In genomic region chr20:6575912-6576391, GRCh38 we compare ENCODE assay signal across 1 cellular context.
TF ChIP-seq lines count a peak whose summit lies in the region.

No MANE protein-coding gene starts in this region.

TF ChIP-seq in GM12878, 131 proteins besides CTCF, POLR2A, EP300 and RAD21 (continued from another document and continues in another):
- no peak for TF ChIP-seq FOXK2 (IDR thresholded peaks at IDR 0.05)
- TF ChIP-seq ZNF207 (IDR thresholded peaks at IDR 0.05; ENCODE audit: borderline replicate concordance): no peak
- no peak for TF ChIP-seq MTA3 (IDR thresholded peaks at IDR 0.05; ENCODE audit: borderline replicate concordance, low read length)
- no peak for TF ChIP-seq HDAC6 (IDR thresholded peaks at IDR 0.05; ENCODE audit: unreplicated experiment)
- TF ChIP-seq IRF3 (IDR thresholded peaks at IDR 0.05): no peak
- TF ChIP-seq JUNB (IDR thresholded peaks at IDR 0.05): no peak
- TF ChIP-seq POLR2AphosphoS5 (IDR thresholded peaks at IDR 0.05; ENCODE audit: low read length): no peak
- no peak for TF ChIP-seq ZZZ3 (IDR thresholded peaks at IDR 0.05; ENCODE audit: control insufficient read depth, insufficient read length, low read depth)
- TF ChIP-seq MEF2A (IDR thresholded peaks at IDR 0.05; ENCODE audit: insufficient read depth, low read depth, low read length): no peak
- TF ChIP-seq, protein P1, sequence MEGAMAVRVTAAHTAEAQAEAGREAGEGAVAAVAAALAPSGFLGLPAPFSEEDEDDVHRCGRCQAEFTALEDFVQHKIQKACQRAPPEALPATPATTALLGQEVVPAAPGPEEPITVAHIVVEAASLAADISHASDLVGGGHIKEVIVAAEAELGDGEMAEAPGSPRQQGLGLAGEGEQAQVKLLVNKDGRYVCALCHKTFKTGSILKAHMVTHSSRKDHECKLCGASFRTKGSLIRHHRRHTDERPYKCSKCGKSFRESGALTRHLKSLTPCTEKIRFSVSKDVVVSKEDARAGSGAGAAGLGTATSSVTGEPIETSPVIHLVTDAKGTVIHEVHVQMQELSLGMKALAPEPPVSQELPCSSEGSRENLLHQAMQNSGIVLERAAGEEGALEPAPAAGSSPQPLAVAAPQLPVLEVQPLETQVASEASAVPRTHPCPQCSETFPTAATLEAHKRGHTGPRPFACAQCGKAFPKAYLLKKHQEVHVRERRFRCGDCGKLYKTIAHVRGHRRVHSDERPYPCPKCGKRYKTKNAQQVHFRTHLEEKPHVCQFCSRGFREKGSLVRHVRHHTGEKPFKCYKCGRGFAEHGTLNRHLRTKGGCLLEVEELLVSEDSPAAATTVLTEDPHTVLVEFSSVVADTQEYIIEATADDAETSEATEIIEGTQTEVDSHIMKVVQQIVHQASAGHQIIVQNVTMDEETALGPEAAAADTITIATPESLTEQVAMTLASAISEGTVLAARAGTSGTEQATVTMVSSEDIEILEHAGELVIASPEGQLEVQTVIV (IDR thresholded peaks at IDR 0.05; ENCODE audit: borderline replicate concordance, partially characterized antibody): no peak
- no peak; the same call in 1 of the 2 replicates for TF ChIP-seq STAT3 (IDR thresholded peaks at IDR 0.05; ENCODE audit: low read depth, low read length)
- no peak for TF ChIP-seq RELA (IDR thresholded peaks at IDR 0.05; ENCODE audit: borderline replicate concordance, partially characterized antibody)
- peak; percentile 99 for TF ChIP-seq NR2F1 (conservative IDR thresholded peaks at IDR 0.05)
- peak; percentile 63; the same call in 1 of the 2 replicates for TF ChIP-seq CHD2 (IDR thresholded peaks at IDR 0.05; ENCODE audit: borderline replicate concordance, low read depth, low read length)
- TF ChIP-seq PML (IDR thresholded peaks at IDR 0.05; ENCODE audit: low read length): no peak
- TF ChIP-seq EGR1 (IDR thresholded peaks at IDR 0.05; ENCODE audit: borderline replicate concordance in 1 of 2, low read depth in 2 of 2, low read length in 2 of 2): no peak
- TF ChIP-seq SMARCA5 (IDR thresholded peaks at IDR 0.05): no peak
- TF ChIP-seq, protein P2, sequence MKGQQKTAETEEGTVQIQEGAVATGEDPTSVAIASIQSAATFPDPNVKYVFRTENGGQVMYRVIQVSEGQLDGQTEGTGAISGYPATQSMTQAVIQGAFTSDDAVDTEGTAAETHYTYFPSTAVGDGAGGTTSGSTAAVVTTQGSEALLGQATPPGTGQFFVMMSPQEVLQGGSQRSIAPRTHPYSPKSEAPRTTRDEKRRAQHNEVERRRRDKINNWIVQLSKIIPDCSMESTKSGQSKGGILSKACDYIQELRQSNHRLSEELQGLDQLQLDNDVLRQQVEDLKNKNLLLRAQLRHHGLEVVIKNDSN (IDR thresholded peaks at IDR 0.05; ENCODE audit: borderline replicate concordance, extremely low read length, insufficient read depth, low read depth, low read length): no peak
- no peak for TF ChIP-seq ZSCAN29 (IDR thresholded peaks at IDR 0.05)
- TF ChIP-seq EZH2 (IDR thresholded peaks at IDR 0.05; ENCODE audit: borderline replicate concordance, control insufficient read depth, low read depth, low read length): no peak
- peak; percentile 14; the same call in 1 of the 2 replicates for TF ChIP-seq IRF5 (IDR thresholded peaks at IDR 0.05; ENCODE audit: borderline replicate concordance)
- TF ChIP-seq MEF2B (IDR thresholded peaks at IDR 0.05; ENCODE audit: partially characterized antibody, poor library complexity, severe bottlenecking): peak; percentile 46
- no peak for TF ChIP-seq MYC (IDR thresholded peaks at IDR 0.05; ENCODE audit: insufficient read depth, insufficient read length, insufficient replicate concordance, low read length, severe bottlenecking)
- TF ChIP-seq, protein P3, sequence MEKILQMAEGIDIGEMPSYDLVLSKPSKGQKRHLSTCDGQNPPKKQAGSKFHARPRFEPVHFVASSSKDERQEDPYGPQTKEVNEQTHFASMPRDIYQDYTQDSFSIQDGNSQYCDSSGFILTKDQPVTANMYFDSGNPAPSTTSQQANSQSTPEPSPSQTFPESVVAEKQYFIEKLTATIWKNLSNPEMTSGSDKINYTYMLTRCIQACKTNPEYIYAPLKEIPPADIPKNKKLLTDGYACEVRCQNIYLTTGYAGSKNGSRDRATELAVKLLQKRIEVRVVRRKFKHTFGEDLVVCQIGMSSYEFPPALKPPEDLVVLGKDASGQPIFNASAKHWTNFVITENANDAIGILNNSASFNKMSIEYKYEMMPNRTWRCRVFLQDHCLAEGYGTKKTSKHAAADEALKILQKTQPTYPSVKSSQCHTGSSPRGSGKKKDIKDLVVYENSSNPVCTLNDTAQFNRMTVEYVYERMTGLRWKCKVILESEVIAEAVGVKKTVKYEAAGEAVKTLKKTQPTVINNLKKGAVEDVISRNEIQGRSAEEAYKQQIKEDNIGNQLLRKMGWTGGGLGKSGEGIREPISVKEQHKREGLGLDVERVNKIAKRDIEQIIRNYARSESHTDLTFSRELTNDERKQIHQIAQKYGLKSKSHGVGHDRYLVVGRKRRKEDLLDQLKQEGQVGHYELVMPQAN (conservative IDR thresholded peaks at IDR 0.05): no peak
- no peak for TF ChIP-seq SMC3 (IDR thresholded peaks at IDR 0.05; ENCODE audit: borderline replicate concordance, low read length)
- TF ChIP-seq, protein P4, sequence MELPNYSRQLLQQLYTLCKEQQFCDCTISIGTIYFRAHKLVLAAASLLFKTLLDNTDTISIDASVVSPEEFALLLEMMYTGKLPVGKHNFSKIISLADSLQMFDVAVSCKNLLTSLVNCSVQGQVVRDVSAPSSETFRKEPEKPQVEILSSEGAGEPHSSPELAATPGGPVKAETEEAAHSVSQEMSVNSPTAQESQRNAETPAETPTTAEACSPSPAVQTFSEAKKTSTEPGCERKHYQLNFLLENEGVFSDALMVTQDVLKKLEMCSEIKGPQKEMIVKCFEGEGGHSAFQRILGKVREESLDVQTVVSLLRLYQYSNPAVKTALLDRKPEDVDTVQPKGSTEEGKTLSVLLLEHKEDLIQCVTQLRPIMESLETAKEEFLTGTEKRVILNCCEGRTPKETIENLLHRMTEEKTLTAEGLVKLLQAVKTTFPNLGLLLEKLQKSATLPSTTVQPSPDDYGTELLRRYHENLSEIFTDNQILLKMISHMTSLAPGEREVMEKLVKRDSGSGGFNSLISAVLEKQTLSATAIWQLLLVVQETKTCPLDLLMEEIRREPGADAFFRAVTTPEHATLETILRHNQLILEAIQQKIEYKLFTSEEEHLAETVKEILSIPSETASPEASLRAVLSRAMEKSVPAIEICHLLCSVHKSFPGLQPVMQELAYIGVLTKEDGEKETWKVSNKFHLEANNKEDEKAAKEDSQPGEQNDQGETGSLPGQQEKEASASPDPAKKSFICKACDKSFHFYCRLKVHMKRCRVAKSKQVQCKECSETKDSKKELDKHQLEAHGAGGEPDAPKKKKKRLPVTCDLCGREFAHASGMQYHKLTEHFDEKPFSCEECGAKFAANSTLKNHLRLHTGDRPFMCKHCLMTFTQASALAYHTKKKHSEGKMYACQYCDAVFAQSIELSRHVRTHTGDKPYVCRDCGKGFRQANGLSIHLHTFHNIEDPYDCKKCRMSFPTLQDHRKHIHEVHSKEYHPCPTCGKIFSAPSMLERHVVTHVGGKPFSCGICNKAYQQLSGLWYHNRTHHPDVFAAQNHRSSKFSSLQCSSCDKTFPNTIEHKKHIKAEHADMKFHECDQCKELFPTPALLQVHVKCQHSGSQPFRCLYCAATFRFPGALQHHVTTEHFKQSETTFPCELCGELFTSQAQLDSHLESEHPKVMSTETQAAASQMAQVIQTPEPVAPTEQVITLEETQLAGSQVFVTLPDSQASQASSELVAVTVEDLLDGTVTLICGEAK (IDR thresholded peaks at IDR 0.05; ENCODE audit: borderline replicate concordance): no peak
- TF ChIP-seq POU2F2 (IDR thresholded peaks at IDR 0.05; ENCODE audit: borderline replicate concordance, low read depth, low read length): no peak
- TF ChIP-seq ZNF384 (IDR thresholded peaks at IDR 0.05; ENCODE audit: borderline replicate concordance, low read depth, low read length): no peak
- no peak for TF ChIP-seq CHD4 (IDR thresholded peaks at IDR 0.05)
- no peak for TF ChIP-seq SUZ12 (IDR thresholded peaks at IDR 0.05; ENCODE audit: unreplicated experiment)
- TF ChIP-seq NR2C1 (IDR thresholded peaks at IDR 0.05): no peak
- TF ChIP-seq BHLHE40 (IDR thresholded peaks at IDR 0.05; ENCODE audit: borderline replicate concordance in 1 of 2, low read depth in 2 of 2, low read length in 1 of 2): peak; percentile 34 to 45; a peak in 3 of 4 replicates
- TF ChIP-seq NR2C2 (IDR thresholded peaks at IDR 0.05; ENCODE audit: borderline replicate concordance, control insufficient read depth, insufficient read length, low read depth): no peak
- no peak for TF ChIP-seq LARP7 (IDR thresholded peaks at IDR 0.05)
- TF ChIP-seq ATF3 (IDR thresholded peaks at IDR 0.05; ENCODE audit: borderline replicate concordance, extremely low read depth, low read depth, low read length): no peak
- TF ChIP-seq MTA2 (IDR thresholded peaks at IDR 0.05; ENCODE audit: low read depth): peak; percentile 96
- TF ChIP-seq ZBTB33 (IDR thresholded peaks at IDR 0.05): no peak
- TF ChIP-seq, protein P5, sequence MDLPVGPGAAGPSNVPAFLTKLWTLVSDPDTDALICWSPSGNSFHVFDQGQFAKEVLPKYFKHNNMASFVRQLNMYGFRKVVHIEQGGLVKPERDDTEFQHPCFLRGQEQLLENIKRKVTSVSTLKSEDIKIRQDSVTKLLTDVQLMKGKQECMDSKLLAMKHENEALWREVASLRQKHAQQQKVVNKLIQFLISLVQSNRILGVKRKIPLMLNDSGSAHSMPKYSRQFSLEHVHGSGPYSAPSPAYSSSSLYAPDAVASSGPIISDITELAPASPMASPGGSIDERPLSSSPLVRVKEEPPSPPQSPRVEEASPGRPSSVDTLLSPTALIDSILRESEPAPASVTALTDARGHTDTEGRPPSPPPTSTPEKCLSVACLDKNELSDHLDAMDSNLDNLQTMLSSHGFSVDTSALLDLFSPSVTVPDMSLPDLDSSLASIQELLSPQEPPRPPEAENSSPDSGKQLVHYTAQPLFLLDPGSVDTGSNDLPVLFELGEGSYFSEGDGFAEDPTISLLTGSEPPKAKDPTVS (IDR thresholded peaks at IDR 0.05; ENCODE audit: low read depth, low read length): no peak
- no peak for TF ChIP-seq YY1 (IDR thresholded peaks at IDR 0.05; ENCODE audit: low read depth, low read length)
- TF ChIP-seq ZNF622 (IDR thresholded peaks at IDR 0.05): no peak
- TF ChIP-seq SRF (IDR thresholded peaks at IDR 0.05; ENCODE audit: low read depth in 2 of 2, low read length in 2 of 2): 0 out of 4 replicates have a peak, but pooled peaks of 1 of the 2 experiments have one; percentile 31
- TF ChIP-seq SPI1 (IDR thresholded peaks at IDR 0.05; ENCODE audit: borderline replicate concordance, insufficient read depth, low read depth, low read length): no peak
- no peak for TF ChIP-seq CEBPB (IDR thresholded peaks at IDR 0.05; ENCODE audit: borderline replicate concordance in 1 of 2, low read depth in 2 of 2, low read length in 2 of 2)
- no peak for TF ChIP-seq CREB1 (IDR thresholded peaks at IDR 0.05; ENCODE audit: low read depth)
- TF ChIP-seq CBX5 (IDR thresholded peaks at IDR 0.05; ENCODE audit: low read depth): no peak
- TF ChIP-seq CBFB (IDR thresholded peaks at IDR 0.05; ENCODE audit: low read depth): no peak
- TF ChIP-seq ATF7 (IDR thresholded peaks at IDR 0.05; ENCODE audit: low read depth): peak; percentile 76
- TF ChIP-seq TARDBP (IDR thresholded peaks at IDR 0.05; ENCODE audit: borderline replicate concordance): no peak
- TF ChIP-seq CBX3 (IDR thresholded peaks at IDR 0.05; ENCODE audit: borderline replicate concordance, low read depth): no peak
- no peak for TF ChIP-seq NFXL1 (IDR thresholded peaks at IDR 0.05; ENCODE audit: borderline replicate concordance)
- TF ChIP-seq NFIC (IDR thresholded peaks at IDR 0.05; ENCODE audit: low read depth, low read length): no peak
- no peak for TF ChIP-seq IRF4 (IDR thresholded peaks at IDR 0.05; ENCODE audit: low read depth, low read length)
- TF ChIP-seq GATAD2B (conservative IDR thresholded peaks at IDR 0.05; ENCODE audit: low read depth): no peak; the same call in 1 of the 2 replicates
- TF ChIP-seq EED (IDR thresholded peaks at IDR 0.05; ENCODE audit: low read depth): no peak
- no peak; the same call in 1 of the 2 replicates for TF ChIP-seq MXI1 (IDR thresholded peaks at IDR 0.05; ENCODE audit: low read depth, low read length)
